ENCODE assay signal across 1 cellular context in the genomic region with DNA sequence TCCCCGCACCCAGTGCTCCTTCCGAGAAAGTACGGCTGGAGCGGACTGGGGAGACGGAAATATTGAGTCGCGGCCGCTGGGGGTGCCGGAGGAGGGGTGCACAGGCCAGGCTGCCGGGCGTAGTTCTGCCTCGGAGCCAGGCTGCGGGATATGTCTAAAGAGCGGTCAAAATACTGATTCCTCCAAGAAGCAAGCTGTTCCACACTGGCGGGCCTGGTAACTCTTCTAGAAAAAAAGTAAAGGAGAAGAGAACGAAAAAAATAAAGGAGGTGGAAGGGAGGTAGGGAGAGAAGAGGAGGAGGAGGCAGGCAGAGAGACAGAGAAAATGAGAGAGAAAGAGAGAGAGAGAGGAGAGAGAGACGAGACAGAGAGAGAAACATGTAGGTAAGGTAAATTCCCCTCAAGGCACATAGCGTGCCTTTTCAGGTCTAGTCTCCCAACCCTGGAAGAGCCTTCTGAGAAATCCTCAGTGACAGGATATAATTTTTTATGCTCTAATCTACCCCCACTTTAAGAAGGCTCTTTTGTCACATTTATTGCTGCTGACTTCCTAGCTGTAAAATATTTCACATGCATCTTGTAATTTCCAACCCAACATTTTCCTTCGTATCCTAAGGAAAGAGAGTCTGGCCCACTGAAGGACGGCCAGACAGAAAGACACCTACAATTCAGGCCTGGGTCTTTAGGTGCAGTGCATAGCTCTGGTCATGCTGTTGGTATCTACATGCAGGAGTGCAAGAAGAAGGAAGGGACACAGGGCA.
TF ChIP-seq lines count a peak whose summit lies in the region.

No MANE protein-coding gene starts in this region.

TF ChIP-seq in WTC11, 78 proteins besides CTCF, POLR2A, EP300 and RAD21 (continued from another document):
- TF ChIP-seq, protein P1, sequence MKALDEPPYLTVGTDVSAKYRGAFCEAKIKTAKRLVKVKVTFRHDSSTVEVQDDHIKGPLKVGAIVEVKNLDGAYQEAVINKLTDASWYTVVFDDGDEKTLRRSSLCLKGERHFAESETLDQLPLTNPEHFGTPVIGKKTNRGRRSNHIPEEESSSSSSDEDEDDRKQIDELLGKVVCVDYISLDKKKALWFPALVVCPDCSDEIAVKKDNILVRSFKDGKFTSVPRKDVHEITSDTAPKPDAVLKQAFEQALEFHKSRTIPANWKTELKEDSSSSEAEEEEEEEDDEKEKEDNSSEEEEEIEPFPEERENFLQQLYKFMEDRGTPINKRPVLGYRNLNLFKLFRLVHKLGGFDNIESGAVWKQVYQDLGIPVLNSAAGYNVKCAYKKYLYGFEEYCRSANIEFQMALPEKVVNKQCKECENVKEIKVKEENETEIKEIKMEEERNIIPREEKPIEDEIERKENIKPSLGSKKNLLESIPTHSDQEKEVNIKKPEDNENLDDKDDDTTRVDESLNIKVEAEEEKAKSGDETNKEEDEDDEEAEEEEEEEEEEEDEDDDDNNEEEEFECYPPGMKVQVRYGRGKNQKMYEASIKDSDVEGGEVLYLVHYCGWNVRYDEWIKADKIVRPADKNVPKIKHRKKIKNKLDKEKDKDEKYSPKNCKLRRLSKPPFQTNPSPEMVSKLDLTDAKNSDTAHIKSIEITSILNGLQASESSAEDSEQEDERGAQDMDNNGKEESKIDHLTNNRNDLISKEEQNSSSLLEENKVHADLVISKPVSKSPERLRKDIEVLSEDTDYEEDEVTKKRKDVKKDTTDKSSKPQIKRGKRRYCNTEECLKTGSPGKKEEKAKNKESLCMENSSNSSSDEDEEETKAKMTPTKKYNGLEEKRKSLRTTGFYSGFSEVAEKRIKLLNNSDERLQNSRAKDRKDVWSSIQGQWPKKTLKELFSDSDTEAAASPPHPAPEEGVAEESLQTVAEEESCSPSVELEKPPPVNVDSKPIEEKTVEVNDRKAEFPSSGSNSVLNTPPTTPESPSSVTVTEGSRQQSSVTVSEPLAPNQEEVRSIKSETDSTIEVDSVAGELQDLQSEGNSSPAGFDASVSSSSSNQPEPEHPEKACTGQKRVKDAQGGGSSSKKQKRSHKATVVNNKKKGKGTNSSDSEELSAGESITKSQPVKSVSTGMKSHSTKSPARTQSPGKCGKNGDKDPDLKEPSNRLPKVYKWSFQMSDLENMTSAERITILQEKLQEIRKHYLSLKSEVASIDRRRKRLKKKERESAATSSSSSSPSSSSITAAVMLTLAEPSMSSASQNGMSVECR (CRISPR knock-in tag; IDR thresholded peaks at IDR 0.05; ENCODE audit: borderline replicate concordance): no peak
- TF ChIP-seq, protein P2, sequence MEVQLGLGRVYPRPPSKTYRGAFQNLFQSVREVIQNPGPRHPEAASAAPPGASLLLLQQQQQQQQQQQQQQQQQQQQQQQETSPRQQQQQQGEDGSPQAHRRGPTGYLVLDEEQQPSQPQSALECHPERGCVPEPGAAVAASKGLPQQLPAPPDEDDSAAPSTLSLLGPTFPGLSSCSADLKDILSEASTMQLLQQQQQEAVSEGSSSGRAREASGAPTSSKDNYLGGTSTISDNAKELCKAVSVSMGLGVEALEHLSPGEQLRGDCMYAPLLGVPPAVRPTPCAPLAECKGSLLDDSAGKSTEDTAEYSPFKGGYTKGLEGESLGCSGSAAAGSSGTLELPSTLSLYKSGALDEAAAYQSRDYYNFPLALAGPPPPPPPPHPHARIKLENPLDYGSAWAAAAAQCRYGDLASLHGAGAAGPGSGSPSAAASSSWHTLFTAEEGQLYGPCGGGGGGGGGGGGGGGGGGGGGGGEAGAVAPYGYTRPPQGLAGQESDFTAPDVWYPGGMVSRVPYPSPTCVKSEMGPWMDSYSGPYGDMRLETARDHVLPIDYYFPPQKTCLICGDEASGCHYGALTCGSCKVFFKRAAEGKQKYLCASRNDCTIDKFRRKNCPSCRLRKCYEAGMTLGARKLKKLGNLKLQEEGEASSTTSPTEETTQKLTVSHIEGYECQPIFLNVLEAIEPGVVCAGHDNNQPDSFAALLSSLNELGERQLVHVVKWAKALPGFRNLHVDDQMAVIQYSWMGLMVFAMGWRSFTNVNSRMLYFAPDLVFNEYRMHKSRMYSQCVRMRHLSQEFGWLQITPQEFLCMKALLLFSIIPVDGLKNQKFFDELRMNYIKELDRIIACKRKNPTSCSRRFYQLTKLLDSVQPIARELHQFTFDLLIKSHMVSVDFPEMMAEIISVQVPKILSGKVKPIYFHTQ (CRISPR knock-in tag; IDR thresholded peaks at IDR 0.05): no peak
- TF ChIP-seq RELA (CRISPR knock-in tag; IDR thresholded peaks at IDR 0.05; ENCODE audit: borderline replicate concordance): no peak
- no peak for TF ChIP-seq SP1 (CRISPR knock-in tag; conservative IDR thresholded peaks at IDR 0.05)
- TF ChIP-seq, protein P3, sequence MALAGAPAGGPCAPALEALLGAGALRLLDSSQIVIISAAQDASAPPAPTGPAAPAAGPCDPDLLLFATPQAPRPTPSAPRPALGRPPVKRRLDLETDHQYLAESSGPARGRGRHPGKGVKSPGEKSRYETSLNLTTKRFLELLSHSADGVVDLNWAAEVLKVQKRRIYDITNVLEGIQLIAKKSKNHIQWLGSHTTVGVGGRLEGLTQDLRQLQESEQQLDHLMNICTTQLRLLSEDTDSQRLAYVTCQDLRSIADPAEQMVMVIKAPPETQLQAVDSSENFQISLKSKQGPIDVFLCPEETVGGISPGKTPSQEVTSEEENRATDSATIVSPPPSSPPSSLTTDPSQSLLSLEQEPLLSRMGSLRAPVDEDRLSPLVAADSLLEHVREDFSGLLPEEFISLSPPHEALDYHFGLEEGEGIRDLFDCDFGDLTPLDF (CRISPR knock-in tag; IDR thresholded peaks at IDR 0.05): no peak
- no peak for TF ChIP-seq TEAD1 (CRISPR knock-in tag; IDR thresholded peaks at IDR 0.05)
- no peak for TF ChIP-seq ZNF317 (CRISPR knock-in tag; IDR thresholded peaks at IDR 0.05; ENCODE audit: borderline replicate concordance, low read depth)
- no peak for TF ChIP-seq JUN (CRISPR knock-in tag; IDR thresholded peaks at IDR 0.05)
- TF ChIP-seq, protein P4, sequence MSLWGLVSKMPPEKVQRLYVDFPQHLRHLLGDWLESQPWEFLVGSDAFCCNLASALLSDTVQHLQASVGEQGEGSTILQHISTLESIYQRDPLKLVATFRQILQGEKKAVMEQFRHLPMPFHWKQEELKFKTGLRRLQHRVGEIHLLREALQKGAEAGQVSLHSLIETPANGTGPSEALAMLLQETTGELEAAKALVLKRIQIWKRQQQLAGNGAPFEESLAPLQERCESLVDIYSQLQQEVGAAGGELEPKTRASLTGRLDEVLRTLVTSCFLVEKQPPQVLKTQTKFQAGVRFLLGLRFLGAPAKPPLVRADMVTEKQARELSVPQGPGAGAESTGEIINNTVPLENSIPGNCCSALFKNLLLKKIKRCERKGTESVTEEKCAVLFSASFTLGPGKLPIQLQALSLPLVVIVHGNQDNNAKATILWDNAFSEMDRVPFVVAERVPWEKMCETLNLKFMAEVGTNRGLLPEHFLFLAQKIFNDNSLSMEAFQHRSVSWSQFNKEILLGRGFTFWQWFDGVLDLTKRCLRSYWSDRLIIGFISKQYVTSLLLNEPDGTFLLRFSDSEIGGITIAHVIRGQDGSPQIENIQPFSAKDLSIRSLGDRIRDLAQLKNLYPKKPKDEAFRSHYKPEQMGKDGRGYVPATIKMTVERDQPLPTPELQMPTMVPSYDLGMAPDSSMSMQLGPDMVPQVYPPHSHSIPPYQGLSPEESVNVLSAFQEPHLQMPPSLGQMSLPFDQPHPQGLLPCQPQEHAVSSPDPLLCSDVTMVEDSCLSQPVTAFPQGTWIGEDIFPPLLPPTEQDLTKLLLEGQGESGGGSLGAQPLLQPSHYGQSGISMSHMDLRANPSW (CRISPR knock-in tag; conservative IDR thresholded peaks at IDR 0.05; ENCODE audit: low read depth): no peak
- no peak for TF ChIP-seq FOXJ3 (CRISPR knock-in tag; IDR thresholded peaks at IDR 0.05; ENCODE audit: borderline replicate concordance)
- TF ChIP-seq, protein P5, sequence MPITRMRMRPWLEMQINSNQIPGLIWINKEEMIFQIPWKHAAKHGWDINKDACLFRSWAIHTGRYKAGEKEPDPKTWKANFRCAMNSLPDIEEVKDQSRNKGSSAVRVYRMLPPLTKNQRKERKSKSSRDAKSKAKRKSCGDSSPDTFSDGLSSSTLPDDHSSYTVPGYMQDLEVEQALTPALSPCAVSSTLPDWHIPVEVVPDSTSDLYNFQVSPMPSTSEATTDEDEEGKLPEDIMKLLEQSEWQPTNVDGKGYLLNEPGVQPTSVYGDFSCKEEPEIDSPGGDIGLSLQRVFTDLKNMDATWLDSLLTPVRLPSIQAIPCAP (CRISPR knock-in tag; IDR thresholded peaks at IDR 0.05): no peak
- TF ChIP-seq SMAD4 (CRISPR knock-in tag; IDR thresholded peaks at IDR 0.05): no peak
